ENCODE assay signal across 1 cellular context in genomic region chr3:136546718-136547117, GRCh38.
TF ChIP-seq lines count a peak whose summit lies in the region.

No MANE protein-coding gene starts in this region.

TF ChIP-seq in HCT116, 20 proteins besides CTCF, POLR2A, EP300 and RAD21 (continued from another document):
- TF ChIP-seq, protein P1, sequence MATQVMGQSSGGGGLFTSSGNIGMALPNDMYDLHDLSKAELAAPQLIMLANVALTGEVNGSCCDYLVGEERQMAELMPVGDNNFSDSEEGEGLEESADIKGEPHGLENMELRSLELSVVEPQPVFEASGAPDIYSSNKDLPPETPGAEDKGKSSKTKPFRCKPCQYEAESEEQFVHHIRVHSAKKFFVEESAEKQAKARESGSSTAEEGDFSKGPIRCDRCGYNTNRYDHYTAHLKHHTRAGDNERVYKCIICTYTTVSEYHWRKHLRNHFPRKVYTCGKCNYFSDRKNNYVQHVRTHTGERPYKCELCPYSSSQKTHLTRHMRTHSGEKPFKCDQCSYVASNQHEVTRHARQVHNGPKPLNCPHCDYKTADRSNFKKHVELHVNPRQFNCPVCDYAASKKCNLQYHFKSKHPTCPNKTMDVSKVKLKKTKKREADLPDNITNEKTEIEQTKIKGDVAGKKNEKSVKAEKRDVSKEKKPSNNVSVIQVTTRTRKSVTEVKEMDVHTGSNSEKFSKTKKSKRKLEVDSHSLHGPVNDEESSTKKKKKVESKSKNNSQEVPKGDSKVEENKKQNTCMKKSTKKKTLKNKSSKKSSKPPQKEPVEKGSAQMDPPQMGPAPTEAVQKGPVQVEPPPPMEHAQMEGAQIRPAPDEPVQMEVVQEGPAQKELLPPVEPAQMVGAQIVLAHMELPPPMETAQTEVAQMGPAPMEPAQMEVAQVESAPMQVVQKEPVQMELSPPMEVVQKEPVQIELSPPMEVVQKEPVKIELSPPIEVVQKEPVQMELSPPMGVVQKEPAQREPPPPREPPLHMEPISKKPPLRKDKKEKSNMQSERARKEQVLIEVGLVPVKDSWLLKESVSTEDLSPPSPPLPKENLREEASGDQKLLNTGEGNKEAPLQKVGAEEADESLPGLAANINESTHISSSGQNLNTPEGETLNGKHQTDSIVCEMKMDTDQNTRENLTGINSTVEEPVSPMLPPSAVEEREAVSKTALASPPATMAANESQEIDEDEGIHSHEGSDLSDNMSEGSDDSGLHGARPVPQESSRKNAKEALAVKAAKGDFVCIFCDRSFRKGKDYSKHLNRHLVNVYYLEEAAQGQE (IDR thresholded peaks at IDR 0.05; ENCODE audit: low read depth), result no peak
- TF ChIP-seq ZFX (IDR thresholded peaks at IDR 0.05) (no peak), ZNF274 (IDR thresholded peaks at IDR 0.05; ENCODE audit: low read depth, low read length) (no peak)
